In genomic region chr7:246451-246850, GRCh38 we compare ENCODE assay signal across 33 cellular contexts. TPM values are rescaled to one million over a fixed set of nuclear protein-coding genes. Genes with fewer than 3 reads are reported as not detected.
"Had no signal": no experiment of that assay in that cellular context is flagged by ENCODE, and none has a peak within 500 bp of the region (broad histone marks: within the 10 kb centered on the region; RNA-seq: fewer than 3 reads in every experiment).

No MANE protein-coding gene starts in this region.

- H3K36me3 Mint-ChIP-seq: activated naive CD4-positive, alpha-beta T cell treated with anti-CD3 and anti-CD28 coated beads, Interleukin-2, amount 50 U/mL, for 24 hours; activated naive CD8-positive, alpha-beta T cell treated with anti-CD3 and anti-CD28 coated beads for 36 hours had no signal

- H3K27ac Mint-ChIP-seq: activated CD4-positive, alpha-beta T cell treated with anti-CD3 and anti-CD28 coated beads, Interleukin-2, amount 10 ng/mL, durations not matched to agents 7 days and 5 days; activated CD8-positive, alpha-beta T cell treated with anti-CD3 and anti-CD28 coated beads for 36 hours; activated naive CD4-positive, alpha-beta T cell treated with anti-CD3 and anti-CD28 coated beads for 36 hours; activated naive CD4-positive, alpha-beta T cell treated with anti-CD3 and anti-CD28 coated beads, Interleukin-2, amount 50 U/mL, for 24 hours; activated naive CD8-positive, alpha-beta T cell treated with anti-CD3 and anti-CD28 coated beads for 36 hours; activated naive CD8-positive, alpha-beta T cell treated with anti-CD3 and anti-CD28 coated beads, Interleukin-2, amount 50 U/mL, for 24 hours; activated T-helper 17 cell treated with anti-CD3 and anti-CD28 coated beads, Interleukin-2, amount 50 U/mL, for 72 hours; dendritic cell treated with granulocyte-macrophage colony-stimulating factor and Interleukin-4, amounts not matched to agents 40 ng/mL and 50 ng/mL, for 4 days had no signal

- DNase-seq: activated CD4-positive, alpha-beta T cell treated with anti-CD3 and anti-CD28 coated beads for 1 hour; activated CD4-positive, alpha-beta T cell treated with anti-CD3 and anti-CD28 coated beads for 4 hours; activated CD4-positive, alpha-beta T cell treated with anti-CD3 and anti-CD28 coated beads, Interleukin-2, amount 10 ng/mL, durations not matched to agents 7 days and 5 days; activated CD4-positive, alpha-beta T cell treated with anti-CD3 and anti-CD28 coated beads, Interleukin-2, amount 50 U/mL, for 48 hours; activated CD8-positive, alpha-beta memory T cell treated with anti-CD3 and anti-CD28 coated beads for 24 hours; activated CD8-positive, alpha-beta T cell treated with anti-CD3 and anti-CD28 coated beads for 36 hours; activated effector memory CD4-positive, alpha-beta T cell treated with Interleukin-2 at 50 U/mL for 16 hours; activated gamma-delta T cell treated with Interleukin-2 at 50 U/mL for 16 hours; activated naive CD4-positive, alpha-beta T cell treated with anti-CD3 and anti-CD28 coated beads for 36 hours; activated naive CD8-positive, alpha-beta T cell treated with anti-CD3 and anti-CD28 coated beads for 36 hours; activated naive CD8-positive, alpha-beta T cell treated with anti-CD3 and anti-CD28 coated beads, Interleukin-2, amount 50 U/mL, for 24 hours; activated T-cell treated with anti-CD3 and anti-CD28 coated beads, Interleukin-2, amount 50 U/mL, for 4 hours; adrenal gland; amygdala; aorta; body of pancreas; central memory CD4-positive, alpha-beta T cell; cerebellar nuclear complex; dorsolateral prefrontal cortex; effector memory CD4-positive, alpha-beta T cell; erythroblast; foreskin keratinocyte; gastrocnemius medialis; glutamatergic neuron; heart left ventricle; T-helper 2 cell had no signal

- H3K4me3 Mint-ChIP-seq: activated CD4-positive, alpha-beta T cell treated with anti-CD3 and anti-CD28 coated beads, Interleukin-2, amount 10 ng/mL, durations not matched to agents 7 days and 5 days; activated CD8-positive, alpha-beta T cell treated with anti-CD3 and anti-CD28 coated beads for 36 hours; activated naive CD4-positive, alpha-beta T cell treated with anti-CD3 and anti-CD28 coated beads for 36 hours; activated naive CD4-positive, alpha-beta T cell treated with anti-CD3 and anti-CD28 coated beads, Interleukin-2, amount 50 U/mL, for 24 hours; activated naive CD8-positive, alpha-beta T cell treated with anti-CD3 and anti-CD28 coated beads for 36 hours; activated naive CD8-positive, alpha-beta T cell treated with anti-CD3 and anti-CD28 coated beads, Interleukin-2, amount 50 U/mL, for 24 hours; activated T-cell treated with anti-CD3 and anti-CD28 coated beads, Interleukin-2, amount 50 U/mL, for 4 hours; activated T-helper 17 cell treated with anti-CD3 and anti-CD28 coated beads, Interleukin-2, amount 50 U/mL, for 72 hours; dendritic cell treated with granulocyte-macrophage colony-stimulating factor and Interleukin-4, amounts not matched to agents 40 ng/mL and 50 ng/mL, for 4 days had no signal

- H3K27me3 Mint-ChIP-seq: activated CD4-positive, alpha-beta T cell treated with anti-CD3 and anti-CD28 coated beads, Interleukin-2, amount 10 ng/mL, durations not matched to agents 7 days and 5 days; activated naive CD4-positive, alpha-beta T cell treated with anti-CD3 and anti-CD28 coated beads, Interleukin-2, amount 50 U/mL, for 24 hours; activated naive CD8-positive, alpha-beta T cell treated with anti-CD3 and anti-CD28 coated beads for 36 hours; activated naive CD8-positive, alpha-beta T cell treated with anti-CD3 and anti-CD28 coated beads, Interleukin-2, amount 50 U/mL, for 24 hours; activated T-helper 17 cell treated with anti-CD3 and anti-CD28 coated beads, Interleukin-2, amount 50 U/mL, for 72 hours; dendritic cell treated with granulocyte-macrophage colony-stimulating factor and Interleukin-4, amounts not matched to agents 40 ng/mL and 50 ng/mL, for 4 days had no signal

- H3K9me3 Mint-ChIP-seq: activated CD4-positive, alpha-beta T cell treated with anti-CD3 and anti-CD28 coated beads, Interleukin-2, amount 10 ng/mL, durations not matched to agents 7 days and 5 days; activated CD8-positive, alpha-beta T cell treated with anti-CD3 and anti-CD28 coated beads for 36 hours; activated naive CD4-positive, alpha-beta T cell treated with anti-CD3 and anti-CD28 coated beads for 36 hours; activated naive CD4-positive, alpha-beta T cell treated with anti-CD3 and anti-CD28 coated beads, Interleukin-2, amount 50 U/mL, for 24 hours; activated naive CD8-positive, alpha-beta T cell treated with anti-CD3 and anti-CD28 coated beads for 36 hours; activated naive CD8-positive, alpha-beta T cell treated with anti-CD3 and anti-CD28 coated beads, Interleukin-2, amount 50 U/mL, for 24 hours; activated T-cell treated with anti-CD3 and anti-CD28 coated beads, Interleukin-2, amount 50 U/mL, for 4 hours; activated T-helper 17 cell treated with anti-CD3 and anti-CD28 coated beads, Interleukin-2, amount 50 U/mL, for 72 hours; dendritic cell treated with granulocyte-macrophage colony-stimulating factor and Interleukin-4, amounts not matched to agents 40 ng/mL and 50 ng/mL, for 4 days had no signal

- H3K4me1 Mint-ChIP-seq: activated naive CD4-positive, alpha-beta T cell treated with anti-CD3 and anti-CD28 coated beads, Interleukin-2, amount 50 U/mL, for 24 hours; activated naive CD8-positive, alpha-beta T cell treated with anti-CD3 and anti-CD28 coated beads for 36 hours; activated T-helper 17 cell treated with anti-CD3 and anti-CD28 coated beads, Interleukin-2, amount 50 U/mL, for 72 hours had no signal

- ATAC-seq: activated CD8-positive, alpha-beta T cell treated with anti-CD3 and anti-CD28 coated beads for 36 hours; activated naive CD8-positive, alpha-beta T cell treated with anti-CD3 and anti-CD28 coated beads, Interleukin-2, amount 50 U/mL, for 24 hours; activated T-cell treated with anti-CD3 and anti-CD28 coated beads, Interleukin-2, amount 50 U/mL, for 4 hours; activated T-helper 17 cell treated with anti-CD3 and anti-CD28 coated beads, Interleukin-2, amount 50 U/mL, for 72 hours; body of pancreas; foreskin keratinocyte; gastrocnemius medialis; heart left ventricle had no signal

RNA-seq across cellular contexts. Expression of gene FOXL3, which starts 43.5 kb away (rescaled TPM):
- total RNA-seq: activated CD4-positive, alpha-beta T cell treated with anti-CD3 and anti-CD28 coated beads, Interleukin-2, amount 10 ng/mL, durations not matched to agents 7 days and 5 days; activated CD8-positive, alpha-beta T cell treated with anti-CD3 and anti-CD28 coated beads for 36 hours; activated naive CD4-positive, alpha-beta T cell treated with anti-CD3 and anti-CD28 coated beads for 36 hours; activated naive CD8-positive, alpha-beta T cell treated with anti-CD3 and anti-CD28 coated beads for 36 hours; activated T-cell treated with anti-CD3 and anti-CD28 coated beads, Interleukin-2, amount 50 U/mL, for 4 hours; activated T-helper 17 cell treated with anti-CD3 and anti-CD28 coated beads, Interleukin-2, amount 50 U/mL, for 72 hours; adrenal gland; aorta; body of pancreas; breast epithelium; cardiac muscle cell; esophagus muscularis mucosa; foreskin keratinocyte; gastrocnemius medialis; heart left ventricle; T-helper 1 cell treated with Interleukin-12 subunit alpha and Interleukin-12 subunit beta and Interleukin-4 antibody, amounts not matched to agents 30 ng/mL and 1 ng/mL, for 36 hours had no signal

RNA-seq across cellular contexts. Expression of gene FAM20C, which starts 54.1 kb away (rescaled TPM):
- total RNA-seq: T-helper 1 cell treated with Interleukin-12 subunit alpha and Interleukin-12 subunit beta and Interleukin-4 antibody, amounts not matched to agents 30 ng/mL and 1 ng/mL, for 36 hours had no signal
